In the genomic region with DNA sequence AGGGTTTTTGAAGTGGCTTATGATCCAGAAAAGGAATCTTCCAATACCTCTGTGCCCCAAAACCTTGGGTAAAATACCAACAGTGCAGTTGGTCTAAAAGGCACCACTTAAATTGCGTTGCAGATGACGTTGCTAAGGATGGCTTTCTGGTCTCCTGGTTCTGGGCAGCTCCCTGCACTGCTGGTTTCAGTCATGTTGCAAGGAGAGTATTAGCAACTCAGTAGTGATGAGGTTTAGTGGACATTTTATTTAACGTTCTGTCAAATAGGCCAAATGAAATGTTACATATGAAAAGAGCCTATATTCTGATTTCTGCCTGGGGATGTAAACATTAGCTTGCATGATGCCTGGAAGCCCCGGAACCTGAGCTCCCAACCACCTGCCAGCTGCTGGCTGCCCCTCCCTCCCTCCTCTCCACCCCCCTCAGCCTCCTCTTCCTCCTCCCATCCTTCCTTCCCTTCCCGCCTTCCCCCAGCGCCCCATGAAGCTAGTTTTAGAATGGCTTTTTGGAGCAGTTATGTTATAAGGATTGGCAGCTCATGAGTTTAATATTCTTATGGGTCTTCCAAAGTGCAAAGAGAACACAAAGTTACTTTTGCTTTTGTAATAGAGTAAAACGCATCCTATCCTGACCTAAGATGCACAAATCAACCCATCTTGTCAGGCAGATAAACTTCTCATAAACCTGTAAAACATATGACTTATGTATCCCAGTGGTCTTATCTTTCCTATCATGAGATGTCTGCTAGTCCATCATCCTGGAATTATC, we compare ENCODE assay signal across 9 cellular contexts. TPM values are rescaled to one million over a fixed set of nuclear protein-coding genes. Genes with fewer than 3 reads are reported as not detected.
DNase-seq lines count a peak whose midpoint lies in the region; ATAC-seq, FAIRE-seq and TF ChIP-seq lines count a peak whose summit lies in the region.
"Had no signal": no experiment of that assay in that cellular context is flagged by ENCODE, and none has a peak within 500 bp of the region (broad histone marks: within the 10 kb centered on the region; RNA-seq: fewer than 3 reads in every experiment).

No MANE protein-coding gene starts in this region.

- CTCF ChIA-PET in K562 (lab: Yijun Ruan, JAX; ENCODE audit: low intra/inter-chr PET ratio), result no interaction called here

- H3K36me3 Mint-ChIP-seq in naive B cell, result no peaks in the 10 kb centered on the region

- FAIRE-seq in K562 (lab: Jason Lieb, UNC), result no peak

- H3K4me1 Mint-ChIP-seq in naive B cell, result peaks cover 43 to 77% (median 68%) of the 10 kb centered on the region in 3 donors

- 59% methylated on average over 6 of the region's 7 CpGs for WGBS in K562 (ENCODE audit: insufficient coverage, low coverage, missing lambda C conversion rate)
- 48 to 52% methylated on average over 7 of the region's 7 CpGs for WGBS in lower leg skin, 2 donors

- no peaks in the 10 kb centered on the region for H3K9me1 ChIP-seq in K562 (ENCODE audit: control insufficient read depth, insufficient read depth, low read length)

- peak overlapping the region; percentile 79 for H3K4me2 ChIP-seq in K562 (ENCODE audit: insufficient read depth, low read length)

- H3K4me3 Mint-ChIP-seq in naive B cell, result peak overlapping the region; percentile 89 to 99 (median 96)

- POLR2A ChIA-PET in K562 (lab: Yijun Ruan, JAX), result no interaction called here

- no peak for ATAC-seq in K562
- no peak for ATAC-seq in naive B cell (ENCODE audit: low read depth in 2 of 2)

- H3K27ac Mint-ChIP-seq in naive B cell, result peak overlapping the region; percentile 100

- peak overlapping the region; percentile 67; the same call in 1 of the 3 replicates for H3K27ac ChIP-seq in K562 (ENCODE audit: extremely low read depth, low read depth, low read length)

- no peaks in the 10 kb centered on the region for H3K27me3 Mint-ChIP-seq in naive B cell

- H3K9ac ChIP-seq in K562 (ENCODE audit: insufficient read depth in 1 of 2, low read depth in 2 of 2, low read length in 2 of 2), result peak overlapping the region; percentile 48 to 87; a peak in 3 of 4 replicates

- in situ Hi-C loops in K562 (cut with MboI), result no loop called here

- H3K9me3 ChIP-seq in BE2C (no peaks in the 10 kb centered on the region), K562 (replicated peaks; ENCODE audit: control insufficient read depth, insufficient read depth, low read depth, low read length) (no peaks in the 10 kb centered on the region)

- no peak for TF ChIP-seq EP300 in K562 (IDR thresholded peaks at IDR 0.05; ENCODE audit: low read length)

- H3K9me3 Mint-ChIP-seq in naive B cell, result no peaks in the 10 kb centered on the region

- H3K4me3 ChIP-seq in BE2C (ENCODE audit: low read depth, low read length) (peak overlapping the region; percentile 67), K562 (no peak overlapping the region), lower leg skin (ENCODE audit: low read depth, poor library complexity, severe bottlenecking) (no peak overlapping the region)

- no peak for TF ChIP-seq POLR2A in K562 (conservative IDR thresholded peaks at IDR 0.05)
- TF ChIP-seq POLR2A in lower leg skin (IDR thresholded peaks at IDR 0.05), result no peak

- peak overlapping the region; percentile 96 for H2AFZ ChIP-seq in K562 (ENCODE audit: low read depth, low read length)

- DNase-seq in BE2C (no peak), LHCN-M2 (ENCODE audit: low read depth) (peak; percentile 39), K562 (ENCODE audit: extremely low read depth in 1 of 4, low spot score in 3 of 4) (no peak), naive B cell (no peak), lower leg skin (ENCODE audit: low spot score in 2 of 2) (no peak), epidermal melanocyte (ENCODE audit: insufficient read length, low spot score) (no peak)
- DNase-seq in central memory CD4-positive, alpha-beta T cell, result no peak
- no peak for DNase-seq in stimulated activated CD4-positive, alpha-beta T cell treated with anti-CD3 and anti-CD28 coated beads, Interleukin-12 subunit alpha, Interleukin-12 subunit beta, amount 100 ng/mL, for 4 hours

- TF ChIP-seq RAD21 in K562 (CRISPR knock-in tag; conservative IDR thresholded peaks at IDR 0.05 in 1 of 2, IDR thresholded peaks at IDR 0.05 in 1 of 2), result no peak

- peaks cover 23% of the 10 kb centered on the region for H3K79me2 ChIP-seq in K562 (ENCODE audit: control insufficient read depth, insufficient read depth, low read length)

- H4K20me1 ChIP-seq in K562 (replicated peaks; ENCODE audit: control insufficient read depth, insufficient read depth, low read length), result no peaks in the 10 kb centered on the region

- H3K27me3 ChIP-seq in BE2C (no peaks in the 10 kb centered on the region), K562 (ENCODE audit: control insufficient read depth in 2 of 2, insufficient read depth in 2 of 2, low read length in 2 of 2) (no peaks in the 10 kb centered on the region)

- no peaks in the 10 kb centered on the region for H3K36me3 ChIP-seq in BE2C
- no peaks in the 10 kb centered on the region; the same call in 2 of the 3 replicates for H3K36me3 ChIP-seq in K562 (ENCODE audit: control insufficient read depth, insufficient read depth, low read length)

- BruUV-seq in K562 (replicated peaks; lab: Mats Ljungman, UMichigan), result no TSS peak

- intact Hi-C loops in K562 (cut with micrococcal nuclease) (no loop called here), lower leg skin (cut with DNase I; ENCODE audit: low total_unique reads) (loop anchor here (1.0 kb wide), 1 partner anchor 19 kb away; no protein-coding TSS in a partner anchor)

- no peak for TF ChIP-seq CTCF in BE2C (IDR thresholded peaks at IDR 0.05; ENCODE audit: low read depth, low read length)
- TF ChIP-seq CTCF in K562 (IDR thresholded peaks at IDR 0.05 in 2 of 3, conservative IDR thresholded peaks at IDR 0.05 in 1 of 3; ENCODE audit: insufficient read depth in 2 of 3, low read depth in 1 of 3, low read length in 3 of 3), result no peak
- no peak for TF ChIP-seq CTCF in lower leg skin (IDR thresholded peaks at IDR 0.05)

- H3K4me1 ChIP-seq in BE2C (peaks cover 11% of the 10 kb centered on the region), K562 (replicated peaks in 1 of 2; ENCODE audit: control insufficient read depth in 2 of 2, insufficient read depth in 2 of 2, low read length in 2 of 2) (peaks cover 63 to 75% of the 10 kb centered on the region in 2 experiments)

RNA-seq across cellular contexts. Expression of a gene that starts 20.7 kb away (rescaled TPM):
- 0.46 TPM for polyA plus RNA-seq in BE2C (2012; ENCODE audit: insufficient read depth, insufficient read length, low read depth)
- total RNA-seq in LHCN-M2 (2014; rRNA removed) (0.92 and 1.6 TPM in 2 replicates), K562 (2014; rRNA removed) (not detected in 2 replicates), K562 (2014; rRNA removed; fragmentation: Illumina TruSeq; extraction: Trizol) (not detected in 2 replicates), K562 (2015; rRNA removed; fragmentation: Illumina TruSeq; extraction: Trizol) (not detected in 2 replicates), K562 (2021) (0.18 and 0.35 TPM in 2 replicates), lower leg skin (under 1 TPM in 2 of 4 donors, not detected in 2; 0.45 to 0.99 TPM)
- polyA plus RNA-seq in LHCN-M2 (2012), result 0.27 TPM
- 0.44 TPM in 1 of 2 replicates, not detected in the other for total RNA-seq in K562 (2011; cell fraction: chromatin; rRNA removed; ENCODE audit: low replicate concordance)
- 0.66 and 0.83 TPM in 2 replicates for total RNA-seq in K562 (2011; cell fraction: nucleolus; rRNA removed)
- total RNA-seq in K562 (2011; cell fraction: nucleoplasm; rRNA removed), result 0.69 TPM in 1 of 2 replicates, not detected in the other
- polyA plus RNA-seq in K562 (2011; rRNA removed) (0.21 and 0.85 TPM in 2 replicates), K562 (2014; fragmentation: Illumina TruSeq; extraction: Trizol) (not detected in 2 replicates), K562 (2014; fragmentation: Nextera tagmentation; extraction: Ambion mirVana) (not detected), K562 (2014; rRNA removed) (not detected in 2 replicates), naive B cell (ENCODE audit: low read depth in 6 of 6) (1 to 10 TPM in 2 of 6 donors, under 1 TPM in 2, not detected in 2; 0.50 to 1.5 (median 1.0) TPM)
- 0.34 and 1.3 TPM in 2 replicates for polyA plus RNA-seq in K562 (2011; cell fraction: cytosol; rRNA removed)
- polyA plus RNA-seq in K562 (2011; cell fraction: nucleus; rRNA removed), result 0.88 and 1.2 TPM in 2 replicates
- polyA plus RNA-seq in K562 (2012), result 0.16 and 0.19 TPM in 2 replicates
- polyA minus RNA-seq in K562 (2011; rRNA and poly(A)+ RNA removed), result not detected in 2 replicates
- polyA minus RNA-seq in K562 (2011; cell fraction: cytosol; rRNA and poly(A)+ RNA removed), result 1.0 TPM in 1 of 2 replicates, not detected in the other
- polyA minus RNA-seq in K562 (2011; cell fraction: nucleus; rRNA and poly(A)+ RNA removed), result 0.27 TPM in 1 of 2 replicates, not detected in the other
- total RNA-seq: M059J had no signal

RNA-seq across cellular contexts. Expression of a gene that starts 23.2 kb away (rescaled TPM):
- 264 TPM for polyA plus RNA-seq in BE2C (2012; ENCODE audit: insufficient read depth, insufficient read length, low read depth)
- 38.9 and 51.3 TPM in 2 replicates for total RNA-seq in LHCN-M2 (2014; rRNA removed)
- 98.1 TPM for polyA plus RNA-seq in LHCN-M2 (2012)
- 268 and 441 TPM in 2 replicates for total RNA-seq in K562 (2011; cell fraction: chromatin; rRNA removed; ENCODE audit: low replicate concordance)
- total RNA-seq in K562 (2011; cell fraction: nucleolus; rRNA removed), result 196 and 213 TPM in 2 replicates
- 179 and 187 TPM in 2 replicates for total RNA-seq in K562 (2011; cell fraction: nucleoplasm; rRNA removed)
- total RNA-seq in K562 (2014; rRNA removed), result 26.1 and 39.0 TPM in 2 replicates
- total RNA-seq in K562 (2014; rRNA removed; fragmentation: Illumina TruSeq; extraction: Trizol), result 35.9 and 41.3 TPM in 2 replicates
- total RNA-seq in K562 (2015; rRNA removed; fragmentation: Illumina TruSeq; extraction: Trizol), result 35.7 and 36.6 TPM in 2 replicates
- total RNA-seq in K562 (2021), result 95.3 and 114 TPM in 2 replicates
- polyA plus RNA-seq in K562 (2011; rRNA removed), result 82.8 and 96.8 TPM in 2 replicates
- 51.5 and 60.4 TPM in 2 replicates for polyA plus RNA-seq in K562 (2011; cell fraction: cytosol; rRNA removed)
- polyA plus RNA-seq in K562 (2011; cell fraction: nucleus; rRNA removed), result 306 and 488 TPM in 2 replicates
- polyA plus RNA-seq in K562 (2012), result 102 and 106 TPM in 2 replicates
- polyA plus RNA-seq in K562 (2014; fragmentation: Illumina TruSeq; extraction: Trizol), result 123 and 133 TPM in 2 replicates
- polyA plus RNA-seq in K562 (2014; fragmentation: Nextera tagmentation; extraction: Ambion mirVana), result 1 to 10 TPM; 6.5 to 7.4 TPM
- polyA plus RNA-seq in K562 (2014; rRNA removed), result 81.0 and 90.3 TPM in 2 replicates
- 56.2 and 74.7 TPM in 2 replicates for polyA minus RNA-seq in K562 (2011; rRNA and poly(A)+ RNA removed)
- 45.7 and 51.3 TPM in 2 replicates for polyA minus RNA-seq in K562 (2011; cell fraction: cytosol; rRNA and poly(A)+ RNA removed)
- 71.1 and 74.9 TPM in 2 replicates for polyA minus RNA-seq in K562 (2011; cell fraction: nucleus; rRNA and poly(A)+ RNA removed)
- 10 to 100 TPM; 27.7 to 78.6 (median 63.4) TPM for polyA plus RNA-seq in naive B cell (ENCODE audit: low read depth in 6 of 6)
- 10 to 100 TPM; 46.0 to 88.4 (median 56.4) TPM for total RNA-seq in lower leg skin

RNA-seq across cellular contexts. Expression of a gene that starts 36.9 kb away (rescaled TPM):
- polyA plus RNA-seq in BE2C (2012; ENCODE audit: insufficient read depth, insufficient read length, low read depth), result 0.42 TPM
- 139 and 147 TPM in 2 replicates for total RNA-seq in LHCN-M2 (2014; rRNA removed)
- polyA plus RNA-seq in LHCN-M2 (2012), result 76.8 TPM
- 0.86 TPM in 1 of 2 replicates, not detected in the other for total RNA-seq in K562 (2011; cell fraction: chromatin; rRNA removed; ENCODE audit: low replicate concordance)
- total RNA-seq in K562 (2011; cell fraction: nucleolus; rRNA removed), result 0.53 and 0.83 TPM in 2 replicates
- total RNA-seq in K562 (2011; cell fraction: nucleoplasm; rRNA removed), result 0.99 TPM in 1 of 2 replicates, not detected in the other
- 0.18 TPM in 1 of 2 replicates, not detected in the other for total RNA-seq in K562 (2014; rRNA removed)
- total RNA-seq in K562 (2014; rRNA removed; fragmentation: Illumina TruSeq; extraction: Trizol), result not detected in 2 replicates
- total RNA-seq in K562 (2015; rRNA removed; fragmentation: Illumina TruSeq; extraction: Trizol), result not detected in 2 replicates
- total RNA-seq in K562 (2021), result 0.11 TPM in 1 of 2 replicates, not detected in the other
- 0.19 and 0.46 TPM in 2 replicates for polyA plus RNA-seq in K562 (2011; rRNA removed)
- polyA plus RNA-seq in K562 (2011; cell fraction: cytosol; rRNA removed), result 0.35 and 1.1 TPM in 2 replicates
- polyA plus RNA-seq in K562 (2011; cell fraction: nucleus; rRNA removed), result 0.31 and 0.47 TPM in 2 replicates
- 0.36 and 0.57 TPM in 2 replicates for polyA plus RNA-seq in K562 (2012)
- 0.15 TPM in 1 of 2 replicates, not detected in the other for polyA plus RNA-seq in K562 (2014; fragmentation: Illumina TruSeq; extraction: Trizol)
- polyA plus RNA-seq in K562 (2014; fragmentation: Nextera tagmentation; extraction: Ambion mirVana), result not detected
- polyA plus RNA-seq in K562 (2014; rRNA removed), result not detected in 2 replicates
- 0.18 and 0.33 TPM in 2 replicates for polyA minus RNA-seq in K562 (2011; rRNA and poly(A)+ RNA removed)
- not detected in 2 replicates for polyA minus RNA-seq in K562 (2011; cell fraction: cytosol; rRNA and poly(A)+ RNA removed)
- 0.94 TPM in 1 of 2 replicates, not detected in the other for polyA minus RNA-seq in K562 (2011; cell fraction: nucleus; rRNA and poly(A)+ RNA removed)
- polyA plus RNA-seq in naive B cell (ENCODE audit: low read depth in 6 of 6), result 1 to 10 TPM in 1 of 6 donors, under 1 TPM in 1, not detected in 4; 0.19 to 2.2 TPM
- 10 to 100 TPM; 12.4 to 16.3 (median 14.5) TPM for total RNA-seq in lower leg skin

Comparison
In these comparisons a context has a peak if more than half of its experiments do, and no peak if none do; other contexts are left out.
1. RNA of a gene that starts 36.9 kb away (total RNA-seq): 139 to 147 TPM in LHCN-M2 and 12.4 to 16.3 TPM in lower leg skin; 0.11 to 0.99 TPM in K562; every median in the first group is over 4 times any median in the second.